11 cellular contexts compared by ENCODE assay signal in the genomic region with DNA sequence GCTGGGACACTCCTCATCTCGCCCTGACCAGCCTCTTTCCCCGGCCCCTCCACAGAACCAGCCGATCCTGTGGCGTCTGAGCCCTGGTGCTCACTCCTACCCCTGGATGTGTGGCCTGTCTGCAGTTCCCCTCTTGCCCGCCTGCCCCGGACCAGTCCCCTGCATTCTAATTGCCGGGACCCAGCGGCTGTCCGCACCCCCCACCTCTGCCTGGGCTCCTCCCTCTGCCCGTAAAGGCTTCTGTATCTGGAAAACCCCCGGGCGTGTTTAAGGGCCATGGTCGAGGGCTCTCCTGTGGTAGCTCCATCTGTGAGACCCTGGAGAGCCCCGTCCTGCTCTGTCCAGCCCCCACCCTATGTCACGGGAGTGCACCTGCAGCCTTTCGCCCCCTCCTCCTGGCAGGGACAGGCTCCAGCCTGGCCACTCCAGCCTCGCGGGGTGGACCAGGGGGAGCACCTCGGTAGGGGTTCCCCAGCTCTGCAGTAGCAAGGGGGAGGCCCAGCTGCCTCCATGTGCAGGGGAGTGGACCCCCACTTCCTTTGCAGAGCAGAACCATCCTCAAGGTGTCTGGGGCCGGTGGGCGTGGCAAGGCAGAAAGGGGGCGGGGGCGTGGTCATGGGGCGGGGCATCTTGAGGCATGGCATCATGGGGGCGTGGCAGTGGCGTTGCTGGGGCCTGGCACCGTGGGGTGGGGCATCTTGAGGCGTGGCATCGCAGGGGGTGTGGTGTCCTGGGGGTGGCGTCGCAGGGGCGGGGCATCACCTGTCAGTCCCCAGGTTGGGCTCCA.
DNase-seq lines count a peak whose midpoint lies in the region; ATAC-seq and TF ChIP-seq lines count a peak whose summit lies in the region.
"Had no signal": no experiment of that assay in that cellular context is flagged by ENCODE, and none has a peak within 500 bp of the region (broad histone marks: within the 10 kb centered on the region; RNA-seq: fewer than 3 reads in every experiment).

No MANE protein-coding gene starts in this region.

- peaks cover 4% of the 10 kb centered on the region for H3K36me3 Mint-ChIP-seq in type B pancreatic cell
- H3K36me3 Mint-ChIP-seq: activated naive CD8-positive, alpha-beta T cell treated with anti-CD3 and anti-CD28 coated beads, Interleukin-2, amount 10 ng/mL, durations not matched to agents 7 days and 5 days; CD8-positive, alpha-beta T cell had no signal

- peaks cover 4% of the 10 kb centered on the region for H3K9me3 Mint-ChIP-seq in type B pancreatic cell
- H3K9me3 Mint-ChIP-seq: activated naive CD8-positive, alpha-beta T cell treated with anti-CD3 and anti-CD28 coated beads, Interleukin-2, amount 10 ng/mL, durations not matched to agents 7 days and 5 days; CD8-positive, alpha-beta T cell; stimulated activated naive CD8-positive, alpha-beta T cell treated with anti-CD3 and anti-CD28 coated beads, Interleukin-15, Interleukin-2, amounts not matched to agents 100 ng/mL and 50 ng/mL, for 24 hours had no signal

- DNase-seq in activated gamma-delta T cell treated with Interleukin-2 at 50 U/mL for 16 hours (peak; percentile 3), activated gamma-delta T cell (lab: John Stamatoyannopoulos, UW) (no peak), NCI-H460 (ENCODE audit: extremely low read depth, low read depth) (peak; percentile 16), germinal center (ENCODE audit: low spot score) (peak; percentile 77), type B pancreatic cell (ENCODE audit: extremely low spot score, unreplicated experiment) (peak; percentile 62)
- DNase-seq: activated naive CD8-positive, alpha-beta T cell treated with anti-CD3 and anti-CD28 coated beads, Interleukin-2, amount 10 ng/mL, durations not matched to agents 7 days and 5 days had no signal

- H3K27ac Mint-ChIP-seq in type B pancreatic cell, result no peak overlapping the region
- H3K27ac Mint-ChIP-seq: activated naive CD8-positive, alpha-beta T cell treated with anti-CD3 and anti-CD28 coated beads, Interleukin-2, amount 10 ng/mL, durations not matched to agents 7 days and 5 days; CD8-positive, alpha-beta T cell; stimulated activated naive CD8-positive, alpha-beta T cell treated with anti-CD3 and anti-CD28 coated beads, Interleukin-15, Interleukin-2, amounts not matched to agents 100 ng/mL and 50 ng/mL, for 24 hours had no signal

- TF ChIP-seq CTCF in type B pancreatic cell (conservative IDR thresholded peaks at IDR 0.05), result no peak

- H3K4me3 Mint-ChIP-seq in type B pancreatic cell, result no peak overlapping the region
- H3K4me3 Mint-ChIP-seq: activated naive CD8-positive, alpha-beta T cell treated with anti-CD3 and anti-CD28 coated beads, Interleukin-2, amount 10 ng/mL, durations not matched to agents 7 days and 5 days; CD8-positive, alpha-beta T cell; stimulated activated naive CD8-positive, alpha-beta T cell treated with anti-CD3 and anti-CD28 coated beads, Interleukin-15, Interleukin-2, amounts not matched to agents 100 ng/mL and 50 ng/mL, for 24 hours had no signal

- no peak for ATAC-seq in GM19324 (IDR thresholded peaks at IDR 0.05; ENCODE audit: low FRiP score, unreplicated experiment)
- no peak for ATAC-seq in HG02884 (IDR thresholded peaks at IDR 0.05; ENCODE audit: unreplicated experiment)
- ATAC-seq in HG03469 (IDR thresholded peaks at IDR 0.05; ENCODE audit: unreplicated experiment), result no peak
- ATAC-seq: CD8-positive, alpha-beta T cell had no signal

- H3K4me1 Mint-ChIP-seq in type B pancreatic cell (ENCODE audit: unreplicated experiment), result no peaks in the 10 kb centered on the region
- H3K4me1 Mint-ChIP-seq: activated naive CD8-positive, alpha-beta T cell treated with anti-CD3 and anti-CD28 coated beads, Interleukin-2, amount 10 ng/mL, durations not matched to agents 7 days and 5 days had no signal

- no peaks in the 10 kb centered on the region for H3K27me3 Mint-ChIP-seq in type B pancreatic cell
- H3K27me3 Mint-ChIP-seq: activated naive CD8-positive, alpha-beta T cell treated with anti-CD3 and anti-CD28 coated beads, Interleukin-2, amount 10 ng/mL, durations not matched to agents 7 days and 5 days; stimulated activated naive CD8-positive, alpha-beta T cell treated with anti-CD3 and anti-CD28 coated beads, Interleukin-15, Interleukin-2, amounts not matched to agents 100 ng/mL and 50 ng/mL, for 24 hours had no signal
